8 cellular contexts compared by ENCODE assay signal in the genomic region with DNA sequence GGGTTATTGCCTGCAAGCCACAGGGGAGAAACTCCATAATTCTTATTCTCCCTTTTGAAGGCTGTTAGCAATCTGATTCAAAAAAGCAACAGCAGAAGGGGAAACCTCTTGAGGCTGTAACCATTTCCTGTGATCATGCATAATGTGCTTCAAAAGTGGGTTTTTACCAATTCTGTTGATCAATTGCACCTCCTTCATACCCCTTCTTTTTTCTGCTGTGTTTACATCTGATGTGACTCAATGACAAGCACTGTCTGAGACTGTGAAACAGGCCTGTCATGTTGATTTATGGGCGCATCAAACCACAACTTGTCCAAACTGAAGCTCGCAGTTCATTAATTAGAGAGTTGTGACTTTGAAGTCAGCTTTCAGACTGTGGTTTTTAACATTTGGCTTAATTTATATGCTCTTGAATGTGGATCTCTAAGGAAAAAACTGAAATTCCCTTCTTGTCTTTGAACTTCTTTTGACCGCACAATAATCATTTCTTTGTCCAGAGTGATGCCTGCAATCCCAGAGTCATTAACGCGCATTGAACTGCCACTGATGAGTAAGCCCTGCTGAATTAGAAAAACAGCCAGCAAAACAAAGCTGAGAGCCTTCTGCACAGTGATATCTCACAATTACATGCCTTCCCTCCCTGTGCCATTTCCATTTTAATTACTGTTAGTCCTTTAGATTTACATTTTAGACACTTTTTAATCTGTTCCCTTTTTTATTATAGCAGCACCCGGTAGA.
DNase-seq lines count a peak whose midpoint lies in the region; ATAC-seq and TF ChIP-seq lines count a peak whose summit lies in the region.

No MANE protein-coding gene starts in this region.

- peaks cover 69% of the 10 kb centered on the region for H3K36me3 Mint-ChIP-seq in dendritic cell treated with granulocyte-macrophage colony-stimulating factor and Interleukin-4, amounts not matched to agents 40 ng/mL and 50 ng/mL, for 4 days (ENCODE audit: low read depth)
- H3K36me3 Mint-ChIP-seq in nephron progenitor cell (ENCODE audit: low read depth), result peaks cover 5% of the 10 kb centered on the region

- TF ChIP-seq CTCF in nephron progenitor cell (IDR thresholded peaks at IDR 0.05), result no peak

- H3K27ac Mint-ChIP-seq in dendritic cell treated with granulocyte-macrophage colony-stimulating factor and Interleukin-4, amounts not matched to agents 40 ng/mL and 50 ng/mL, for 4 days, result peak overlapping the region; percentile 21
- peak overlapping the region; percentile 88 for H3K27ac Mint-ChIP-seq in nephron progenitor cell

- H3K9me3 Mint-ChIP-seq in dendritic cell treated with granulocyte-macrophage colony-stimulating factor and Interleukin-4, amounts not matched to agents 40 ng/mL and 50 ng/mL, for 4 days, result no peaks in the 10 kb centered on the region
- no peaks in the 10 kb centered on the region for H3K9me3 Mint-ChIP-seq in nephron progenitor cell

- intact Hi-C loops in dendritic cell treated with granulocyte-macrophage colony-stimulating factor and Interleukin-4, amounts not matched to agents 40 ng/mL and 50 ng/mL, for 4 days (cut with micrococcal nuclease), result no loop called here

- H3K27me3 Mint-ChIP-seq in dendritic cell treated with granulocyte-macrophage colony-stimulating factor and Interleukin-4, amounts not matched to agents 40 ng/mL and 50 ng/mL, for 4 days, result no peaks in the 10 kb centered on the region
- H3K27me3 Mint-ChIP-seq in nephron progenitor cell (ENCODE audit: low read depth, poor library complexity), result no peaks in the 10 kb centered on the region

- no peak overlapping the region for H3K4me3 Mint-ChIP-seq in dendritic cell treated with granulocyte-macrophage colony-stimulating factor and Interleukin-4, amounts not matched to agents 40 ng/mL and 50 ng/mL, for 4 days
- peak overlapping the region; percentile 36 for H3K4me3 Mint-ChIP-seq in nephron progenitor cell

- DNase-seq in COLO668 (lab: John Stamatoyannopoulos, UW; ENCODE audit: unreplicated experiment) (peak; percentile 33), NCI-H748 treated with DMSO at 0.1 percent for 48 hours (lab: John Stamatoyannopoulos, UW) (peak; percentile 55), nephron progenitor cell (peak; percentile 41), NCI-H524 (lab: John Stamatoyannopoulos, UW) (no peak)

- no peak for ATAC-seq in HG03571 (IDR thresholded peaks at IDR 0.05; ENCODE audit: unreplicated experiment)
- no peak for ATAC-seq in GM21737 (IDR thresholded peaks at IDR 0.05; ENCODE audit: unreplicated experiment)
- no peak for ATAC-seq in GM18517 (IDR thresholded peaks at IDR 0.05; ENCODE audit: unreplicated experiment)

- peaks cover 31% of the 10 kb centered on the region for H3K4me1 Mint-ChIP-seq in dendritic cell treated with granulocyte-macrophage colony-stimulating factor and Interleukin-4, amounts not matched to agents 40 ng/mL and 50 ng/mL, for 4 days (ENCODE audit: low read depth)
- H3K4me1 Mint-ChIP-seq in nephron progenitor cell, result no peaks in the 10 kb centered on the region

Comparison
In these comparisons a context has a peak if more than half of its experiments do, and no peak if none do; other contexts are left out.
1. DNase-seq: peak in COLO668 (single experiment), NCI-H748 treated with DMSO at 0.1 percent for 48 hours (single experiment) and nephron progenitor cell (single experiment); none in NCI-H524 (0 of 2).